In the genomic region with DNA sequence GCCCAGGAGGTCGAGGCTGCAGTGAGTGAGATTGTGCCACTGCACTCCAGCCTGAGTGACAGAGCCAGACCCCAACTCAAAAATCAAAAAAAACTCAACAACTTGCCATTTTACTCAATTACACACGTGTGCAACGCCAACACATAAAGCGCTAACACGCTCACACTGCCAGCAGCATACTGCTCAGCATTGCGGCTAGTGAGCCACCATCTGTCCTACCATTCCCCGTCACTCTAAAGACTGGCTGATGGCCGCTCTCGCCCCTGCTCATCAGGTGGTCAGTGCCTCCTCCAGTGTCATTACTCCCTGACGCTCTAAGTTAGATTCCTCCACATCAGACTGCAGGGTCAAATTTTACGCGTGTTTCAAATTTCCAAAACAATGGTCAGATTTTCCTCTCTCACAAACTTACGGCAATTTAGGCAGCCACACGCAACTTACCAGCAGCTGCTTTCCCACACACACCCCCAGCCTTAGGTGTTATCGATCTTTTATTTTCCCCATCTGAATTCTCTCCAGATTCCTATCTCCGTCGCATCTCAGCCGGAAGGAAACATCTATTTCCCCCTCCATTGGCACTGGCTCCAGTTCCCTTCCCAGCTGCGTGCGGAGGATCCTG, we compare ENCODE assay signal across 7 cellular contexts.
"Had no signal": no experiment of that assay in that cellular context is flagged by ENCODE, and none has a peak within 500 bp of the region (broad histone marks: within the 10 kb centered on the region; RNA-seq: fewer than 3 reads in every experiment).

No MANE protein-coding gene starts in this region.

- H3K9me3 ChIP-seq: ovary had no signal

- H3K27me3 ChIP-seq: ascending aorta, breast epithelium, ovary had no signal

- DNase-seq: esophagus squamous epithelium, hippocampal formation, kidney, ovary had no signal

- H3K4me3 ChIP-seq: ascending aorta, breast epithelium, esophagus squamous epithelium, left ventricle myocardium inferior, ovary had no signal

- H3K36me3 ChIP-seq: ascending aorta, breast epithelium, esophagus squamous epithelium, left ventricle myocardium inferior, ovary had no signal

- H3K27ac ChIP-seq: ascending aorta, breast epithelium, esophagus squamous epithelium, left ventricle myocardium inferior, ovary had no signal

- H3K4me1 ChIP-seq: ascending aorta, breast epithelium, esophagus squamous epithelium, left ventricle myocardium inferior had no signal
